25 cellular contexts compared by ENCODE assay signal in the genomic region with DNA sequence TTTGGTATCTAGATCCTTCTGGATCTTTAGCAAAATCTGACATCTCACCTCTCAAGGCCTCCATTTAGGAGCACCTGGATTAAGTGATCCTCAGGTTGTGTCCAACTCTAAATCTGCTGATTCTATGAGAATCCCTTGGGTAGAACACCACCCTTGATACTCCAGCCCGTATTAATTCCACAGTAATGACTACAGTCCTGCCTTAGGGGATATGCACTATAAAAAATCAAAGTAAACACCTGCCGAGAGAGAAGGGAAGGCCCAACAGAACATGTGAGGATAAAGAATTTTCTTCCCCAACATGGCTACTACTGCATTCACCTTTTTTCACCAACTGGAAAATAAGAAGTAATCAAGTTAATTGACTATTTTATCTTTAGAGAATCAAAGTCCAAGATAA. TPM values are rescaled to one million over a fixed set of nuclear protein-coding genes. Genes with fewer than 3 reads are reported as not detected.
A peak's percentile ranks its signal among the peaks of the same experiment; 100 is the strongest.
DNase-seq lines count a peak whose midpoint lies in the region; ATAC-seq and TF ChIP-seq lines count a peak whose summit lies in the region.
"Had no signal": no experiment of that assay in that cellular context is flagged by ENCODE, and none has a peak within 500 bp of the region (broad histone marks: within the 10 kb centered on the region; RNA-seq: fewer than 3 reads in every experiment).

No MANE protein-coding gene starts in this region.

- H3K36me3 ChIP-seq in Karpas-422 (ENCODE audit: insufficient read depth, low read length) (peaks cover 38% of the 10 kb centered on the region), endodermal cell (ENCODE audit: control insufficient read depth, insufficient read depth, low read length) (peaks cover 34% of the 10 kb centered on the region)
- H3K36me3 ChIP-seq: uterus had no signal

- no peak overlapping the region for H3K4me2 ChIP-seq in Karpas-422 (ENCODE audit: low read depth, low read length, poor library complexity, severe bottlenecking)

- peaks cover 88% of the 10 kb centered on the region for H3K79me2 ChIP-seq in Karpas-422 (ENCODE audit: low read length)

- no peak overlapping the region for H3K4me3 Mint-ChIP-seq in endodermal cell
- H3K4me3 Mint-ChIP-seq in stimulated activated memory B cell treated with anti-CD40 and anti-IgM and Interleukin-4, amounts not matched to agents 10 μg/mL and 1 μg/mL and 100 μg/mL, for 72 hours: no peak overlapping the region
- H3K4me3 Mint-ChIP-seq in activated CD4-positive, alpha-beta T cell treated with anti-CD3 and anti-CD28 coated beads, Interleukin-2, amount 10 ng/mL, durations not matched to agents 7 days and 5 days: no peak overlapping the region
- H3K4me3 Mint-ChIP-seq: activated CD4-positive, alpha-beta T cell treated with anti-CD3 and anti-CD28 coated beads, Interleukin-2, amount 10 ng/mL, durations not matched to agents 24 days and 14 days; activated naive CD8-positive, alpha-beta T cell treated with anti-CD3 and anti-CD28 coated beads for 36 hours; central memory CD8-positive, alpha-beta T cell had no signal

- no peaks in the 10 kb centered on the region for H3K27me3 ChIP-seq in Karpas-422 (ENCODE audit: low read length)
- no peaks in the 10 kb centered on the region for H3K27me3 ChIP-seq in endodermal cell (ENCODE audit: control insufficient read depth, insufficient read depth, low read length, poor library complexity, severe bottlenecking)
- H3K27me3 ChIP-seq: ascending aorta, dorsolateral prefrontal cortex, heart left ventricle, uterus had no signal

- no peaks in the 10 kb centered on the region for H4K20me1 ChIP-seq in Karpas-422 (ENCODE audit: insufficient read depth, low read depth, low read length)

- H3K27ac Mint-ChIP-seq in endodermal cell: peak overlapping the region; percentile 29
- H3K27ac Mint-ChIP-seq in stimulated activated memory B cell treated with anti-CD40 and anti-IgM and Interleukin-4, amounts not matched to agents 10 μg/mL and 1 μg/mL and 100 μg/mL, for 72 hours: peak overlapping the region; percentile 82
- no peak overlapping the region for H3K27ac Mint-ChIP-seq in activated CD4-positive, alpha-beta T cell treated with anti-CD3 and anti-CD28 coated beads, Interleukin-2, amount 10 ng/mL, durations not matched to agents 7 days and 5 days
- H3K27ac Mint-ChIP-seq: activated CD4-positive, alpha-beta T cell treated with anti-CD3 and anti-CD28 coated beads, Interleukin-2, amount 10 ng/mL, durations not matched to agents 24 days and 14 days; activated naive CD8-positive, alpha-beta T cell treated with anti-CD3 and anti-CD28 coated beads for 36 hours; activated T-helper 2 cell treated with anti-CD3 and anti-CD28 coated beads, Interferon-gamma antibody, Interleukin-2, Interleukin-4, amounts not matched to agents 10 μg/mL and 5 μg/mL and 100 μg/mL, durations not matched to agents 14 hours and 24 hours and 36 hours had no signal

- CTCF ChIA-PET in activated CD4-positive, alpha-beta T cell treated with anti-CD3 and anti-CD28 coated beads, Interleukin-2, amount 10 ng/mL, durations not matched to agents 7 days and 5 days (lab: Charles Lee): no interaction called here

- WGBS in endodermal cell (ENCODE audit: insufficient coverage in 1 of 2, insufficient read length in 1 of 2), 2 experiments: 98% methylated on average over 2 of the region's 2 CpGs; no CpG with 5 or more reads in 1 of the 2 experiments

- H3K4me3 ChIP-seq in Karpas-422 (ENCODE audit: low read length) (no peak overlapping the region), endodermal cell (ENCODE audit: low read length) (no peak overlapping the region)
- H3K4me3 ChIP-seq: ascending aorta, dorsolateral prefrontal cortex, heart left ventricle, skin epidermis, uterus had no signal

- H3K27me3 Mint-ChIP-seq in endodermal cell (ENCODE audit: insufficient read depth): no peaks in the 10 kb centered on the region
- H3K27me3 Mint-ChIP-seq in stimulated activated memory B cell treated with anti-CD40 and anti-IgM and Interleukin-4, amounts not matched to agents 10 μg/mL and 1 μg/mL and 100 μg/mL, for 72 hours: no peaks in the 10 kb centered on the region
- no peaks in the 10 kb centered on the region for H3K27me3 Mint-ChIP-seq in activated CD4-positive, alpha-beta T cell treated with anti-CD3 and anti-CD28 coated beads, Interleukin-2, amount 10 ng/mL, durations not matched to agents 7 days and 5 days
- H3K27me3 Mint-ChIP-seq: activated CD4-positive, alpha-beta T cell treated with anti-CD3 and anti-CD28 coated beads, Interleukin-2, amount 10 ng/mL, durations not matched to agents 24 days and 14 days; activated naive CD8-positive, alpha-beta T cell treated with anti-CD3 and anti-CD28 coated beads for 36 hours; central memory CD8-positive, alpha-beta T cell had no signal

- POLR2A ChIA-PET in activated CD4-positive, alpha-beta T cell treated with anti-CD3 and anti-CD28 coated beads, Interleukin-2, amount 10 ng/mL, durations not matched to agents 7 days and 5 days (lab: Charles Lee): no interaction called here

- no peaks in the 10 kb centered on the region for H3K9me3 ChIP-seq in Karpas-422 (ENCODE audit: low read length)
- H3K9me3 ChIP-seq in endodermal cell (ENCODE audit: control insufficient read depth, low read length): no peaks in the 10 kb centered on the region
- H3K9me3 ChIP-seq: ascending aorta, uterus had no signal

- TF ChIP-seq CTCF in endodermal cell (conservative IDR thresholded peaks at IDR 0.05): no peak

- no peaks in the 10 kb centered on the region for H3K9me2 ChIP-seq in Karpas-422 (replicated peaks; ENCODE audit: insufficient read depth, low read length)

- peaks cover 26% of the 10 kb centered on the region for H3K4me1 Mint-ChIP-seq in endodermal cell
- peaks cover 88% of the 10 kb centered on the region for H3K4me1 Mint-ChIP-seq in stimulated activated memory B cell treated with anti-CD40 and anti-IgM and Interleukin-4, amounts not matched to agents 10 μg/mL and 1 μg/mL and 100 μg/mL, for 72 hours
- no peaks in the 10 kb centered on the region for H3K4me1 Mint-ChIP-seq in activated CD4-positive, alpha-beta T cell treated with anti-CD3 and anti-CD28 coated beads, Interleukin-2, amount 10 ng/mL, durations not matched to agents 7 days and 5 days

- no peaks in the 10 kb centered on the region for H3K9me3 Mint-ChIP-seq in endodermal cell
- H3K9me3 Mint-ChIP-seq in stimulated activated memory B cell treated with anti-CD40 and anti-IgM and Interleukin-4, amounts not matched to agents 10 μg/mL and 1 μg/mL and 100 μg/mL, for 72 hours: no peaks in the 10 kb centered on the region
- H3K9me3 Mint-ChIP-seq in activated CD4-positive, alpha-beta T cell treated with anti-CD3 and anti-CD28 coated beads, Interleukin-2, amount 10 ng/mL, durations not matched to agents 7 days and 5 days: no peaks in the 10 kb centered on the region
- H3K9me3 Mint-ChIP-seq: activated CD4-positive, alpha-beta T cell treated with anti-CD3 and anti-CD28 coated beads, Interleukin-2, amount 10 ng/mL, durations not matched to agents 24 days and 14 days; activated naive CD8-positive, alpha-beta T cell treated with anti-CD3 and anti-CD28 coated beads for 36 hours; activated T-helper 2 cell treated with anti-CD3 and anti-CD28 coated beads, Interferon-gamma antibody, Interleukin-2, Interleukin-4, amounts not matched to agents 10 μg/mL and 5 μg/mL and 100 μg/mL, durations not matched to agents 14 hours and 24 hours and 36 hours; central memory CD8-positive, alpha-beta T cell had no signal

- H3K36me3 Mint-ChIP-seq in endodermal cell (ENCODE audit: low read depth): peaks cover 37% of the 10 kb centered on the region
- peaks cover 55% of the 10 kb centered on the region for H3K36me3 Mint-ChIP-seq in stimulated activated memory B cell treated with anti-CD40 and anti-IgM and Interleukin-4, amounts not matched to agents 10 μg/mL and 1 μg/mL and 100 μg/mL, for 72 hours
- H3K36me3 Mint-ChIP-seq in activated CD4-positive, alpha-beta T cell treated with anti-CD3 and anti-CD28 coated beads, Interleukin-2, amount 10 ng/mL, durations not matched to agents 7 days and 5 days (ENCODE audit: low read depth): peaks cover 22% of the 10 kb centered on the region

- no peak for DNase-seq in Karpas-422
- no peak for DNase-seq in endodermal cell
- DNase-seq in activated CD4-positive, alpha-beta T cell treated with anti-CD3 and anti-CD28 coated beads, Interleukin-2, amount 10 ng/mL, durations not matched to agents 7 days and 5 days: no peak
- DNase-seq in ecto neural progenitor cell (ENCODE audit: low spot score): no peak
- DNase-seq in C1 segment of cervical spinal cord (lab: John Stamatoyannopoulos, UW): no peak
- DNase-seq: activated CD4-positive, alpha-beta T cell treated with anti-CD3 and anti-CD28 coated beads, Interleukin-2, amount 10 ng/mL, durations not matched to agents 24 days and 14 days; activated naive CD8-positive, alpha-beta T cell treated with anti-CD3 and anti-CD28 coated beads for 36 hours; dorsolateral prefrontal cortex; heart left ventricle; mammary epithelial cell; NCI-H1092 treated with DMSO at 0.1 percent for 48 hours; NCI-H1930; NCI-H226; nucleus accumbens; stimulated activated CD4-positive, alpha-beta T cell treated with anti-CD3 and anti-CD28 coated beads, Interleukin-1b, Interleukin-23, amount 100 ng/mL, for 48 hours; uterus had no signal

- no peak overlapping the region for H2AFZ ChIP-seq in Karpas-422 (ENCODE audit: low read length)

- H3K4me1 ChIP-seq in Karpas-422 (ENCODE audit: low read length) (peaks cover 100% of the 10 kb centered on the region), endodermal cell (ENCODE audit: control insufficient read depth, insufficient read depth, low read length) (peaks cover 18% of the 10 kb centered on the region)
- H3K4me1 ChIP-seq: ascending aorta, uterus had no signal

- peak; percentile 2 for ATAC-seq in GM19324 (IDR thresholded peaks at IDR 0.05; ENCODE audit: low FRiP score, unreplicated experiment)
- ATAC-seq in stimulated activated memory B cell treated with anti-CD40 and anti-IgM and Interleukin-4, amounts not matched to agents 10 μg/mL and 1 μg/mL and 100 μg/mL, for 72 hours: no peak
- ATAC-seq: SK-N-SH treated with all-trans-retinoic acid at 6 μM for 48 hours had no signal

- H3K27ac ChIP-seq in Karpas-422 (ENCODE audit: low read length): peak overlapping the region; percentile 92
- H3K27ac ChIP-seq in endodermal cell (ENCODE audit: low read depth, low read length): no peak overlapping the region
- H3K27ac ChIP-seq: ascending aorta, dorsolateral prefrontal cortex, epithelial cell of prostate, heart left ventricle, HL-60, skin epidermis had no signal

- H3K9ac ChIP-seq in Karpas-422 (ENCODE audit: low read length) (no peak overlapping the region), endodermal cell (ENCODE audit: extremely low read depth, low read length, poor library complexity, severe bottlenecking) (no peak overlapping the region)

RNA-seq across cellular contexts. Expression of a gene that starts 27.6 kb away (rescaled TPM):
- total RNA-seq in Karpas-422 (2014; rRNA removed; shearing (Covaris generic); ENCODE audit: low replicate concordance): 33.8 and 42.6 TPM in 2 replicates
- total RNA-seq in endodermal cell: 100 to 1,000 TPM in 1 of 2 donors, 10 to 100 TPM in 1; 77.7 to 106 TPM
- polyA plus RNA-seq in endodermal cell (2013, experiment 1 of 2): 88.4 TPM
- polyA plus RNA-seq in endodermal cell (2013, experiment 2 of 2): 88.4 TPM
- 10 to 100 TPM; 60.5 to 64.8 TPM for total RNA-seq in activated CD4-positive, alpha-beta T cell treated with anti-CD3 and anti-CD28 coated beads, Interleukin-2, amount 10 ng/mL, durations not matched to agents 7 days and 5 days
